Comparison of ENCODE assay signal across 25 cellular contexts in the genomic region with DNA sequence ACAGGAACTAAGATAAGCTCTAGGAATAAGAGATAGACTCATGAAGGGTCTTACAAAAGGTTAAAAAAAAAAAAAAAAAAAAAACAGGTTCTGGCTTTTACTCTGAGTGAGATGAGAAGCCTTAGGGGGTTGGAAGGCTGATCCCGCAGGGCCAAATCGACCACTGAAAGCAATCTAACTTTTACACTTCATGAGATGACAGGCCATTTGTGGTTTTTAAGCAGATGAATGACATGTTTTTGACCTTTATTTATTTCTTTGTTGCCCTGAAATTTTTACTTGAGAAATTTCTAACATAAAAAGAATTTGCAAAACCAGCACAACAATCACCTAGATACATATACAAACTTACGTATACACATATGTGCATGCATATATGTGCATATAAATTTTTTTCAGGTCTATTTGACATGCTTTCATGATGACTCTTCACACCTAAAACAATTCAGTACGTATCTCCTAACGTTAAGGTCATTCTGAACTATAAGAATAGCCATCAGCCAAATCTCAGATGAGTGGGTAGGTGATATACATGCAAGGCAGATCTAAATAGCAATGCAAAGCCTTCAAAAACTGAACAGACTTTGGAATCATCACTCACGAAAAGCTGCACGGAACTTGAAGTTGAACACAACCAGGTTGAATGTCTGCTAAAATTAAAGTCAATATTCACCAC.
DNase-seq lines count a peak whose midpoint lies in the region; ATAC-seq, FAIRE-seq and TF ChIP-seq lines count a peak whose summit lies in the region.
"Had no signal": no experiment of that assay in that cellular context is flagged by ENCODE, and none has a peak within 500 bp of the region (broad histone marks: within the 10 kb centered on the region; RNA-seq: fewer than 3 reads in every experiment).

No MANE protein-coding gene starts in this region.

- peaks cover 24% of the 10 kb centered on the region for H3K4me1 Mint-ChIP-seq in activated CD4-positive, alpha-beta memory T cell treated with anti-CD3 and anti-CD28 coated beads for 36 hours (ENCODE audit: low read depth)
- no peaks in the 10 kb centered on the region for H3K4me1 Mint-ChIP-seq in activated CD4-positive, alpha-beta memory T cell treated with anti-CD3 and anti-CD28 coated beads, Interleukin-2, amount 10 ng/mL, durations not matched to agents 7 days and 5 days
- H3K4me1 Mint-ChIP-seq in glutamatergic neuron (ENCODE audit: low read depth, unreplicated experiment) (peaks cover 24% of the 10 kb centered on the region), immature natural killer cell (peaks cover 23 to 53% of the 10 kb centered on the region in 2 donors)

- intact Hi-C loops in activated CD4-positive, alpha-beta memory T cell treated with anti-CD3 and anti-CD28 coated beads for 36 hours (cut with micrococcal nuclease), result no loop called here

- peak overlapping the region; percentile 34 for H3K27ac Mint-ChIP-seq in activated CD4-positive, alpha-beta memory T cell treated with anti-CD3 and anti-CD28 coated beads for 36 hours
- no peak overlapping the region for H3K27ac Mint-ChIP-seq in activated CD4-positive, alpha-beta memory T cell treated with anti-CD3 and anti-CD28 coated beads, Interleukin-2, amount 10 ng/mL, durations not matched to agents 7 days and 5 days
- H3K27ac Mint-ChIP-seq in glutamatergic neuron (ENCODE audit: unreplicated experiment) (peak overlapping the region; percentile 22), immature natural killer cell (no peak overlapping the region)

- peak; percentile 50 for FAIRE-seq in H54 (lab: Jason Lieb, UNC)
- FAIRE-seq: TTC549 had no signal

- no peak overlapping the region for H3K4me3 Mint-ChIP-seq in activated CD4-positive, alpha-beta memory T cell treated with anti-CD3 and anti-CD28 coated beads for 36 hours
- no peak overlapping the region for H3K4me3 Mint-ChIP-seq in activated CD4-positive, alpha-beta memory T cell treated with anti-CD3 and anti-CD28 coated beads, Interleukin-2, amount 10 ng/mL, durations not matched to agents 7 days and 5 days
- no peak overlapping the region for H3K4me3 Mint-ChIP-seq in glutamatergic neuron (ENCODE audit: unreplicated experiment)
- no peak overlapping the region for H3K4me3 Mint-ChIP-seq in immature natural killer cell
- H3K4me3 Mint-ChIP-seq: IgD-negative memory B cell, nephron had no signal

- H3K27me3 Mint-ChIP-seq in activated CD4-positive, alpha-beta memory T cell treated with anti-CD3 and anti-CD28 coated beads for 36 hours, result no peaks in the 10 kb centered on the region
- no peaks in the 10 kb centered on the region for H3K27me3 Mint-ChIP-seq in activated CD4-positive, alpha-beta memory T cell treated with anti-CD3 and anti-CD28 coated beads, Interleukin-2, amount 10 ng/mL, durations not matched to agents 7 days and 5 days
- H3K27me3 Mint-ChIP-seq in glutamatergic neuron (ENCODE audit: unreplicated experiment) (peaks cover 6% of the 10 kb centered on the region), immature natural killer cell (ENCODE audit: low read depth in 3 of 3) (peaks cover 0 to 3% (median 0%) of the 10 kb centered on the region in 3 donors)
- H3K27me3 Mint-ChIP-seq: IgD-negative memory B cell had no signal

- no peak for TF ChIP-seq POLR2A in H54 (IDR thresholded peaks at IDR 0.05; ENCODE audit: low read depth, low read length)

- H3K9me3 Mint-ChIP-seq in activated CD4-positive, alpha-beta memory T cell treated with anti-CD3 and anti-CD28 coated beads for 36 hours, result peaks cover 10% of the 10 kb centered on the region
- H3K9me3 Mint-ChIP-seq in activated CD4-positive, alpha-beta memory T cell treated with anti-CD3 and anti-CD28 coated beads, Interleukin-2, amount 10 ng/mL, durations not matched to agents 7 days and 5 days, result peaks cover 3% of the 10 kb centered on the region
- H3K9me3 Mint-ChIP-seq in glutamatergic neuron (ENCODE audit: unreplicated experiment), result no peaks in the 10 kb centered on the region
- H3K9me3 Mint-ChIP-seq in immature natural killer cell, result no peaks in the 10 kb centered on the region

- no peak for ATAC-seq in HG03139 (IDR thresholded peaks at IDR 0.05; ENCODE audit: unreplicated experiment)
- ATAC-seq: A549, left colon, PC-3, psoas muscle had no signal

- CTCF ChIA-PET in activated CD4-positive, alpha-beta memory T cell treated with anti-CD3 and anti-CD28 coated beads for 36 hours (lab: Charles Lee), result interaction anchor here (0.7 to 1.4 kb wide), 2 partner anchors 36 to 229 kb away, joined by 3 read pairs; no protein-coding TSS in a partner anchor
- CTCF ChIA-PET in activated CD4-positive, alpha-beta memory T cell treated with anti-CD3 and anti-CD28 coated beads, Interleukin-2, amount 10 ng/mL, durations not matched to agents 7 days and 5 days (lab: Charles Lee), result interaction anchor here (0.6 to 1.0 kb wide), 4 partner anchors 26 to 763 kb away, joined by 3 to 4 read pairs (median 4); no protein-coding TSS in a partner anchor
- CTCF ChIA-PET in GM10248 (lab: Yijun Ruan, JAX), result interaction anchor here (1.2 to 3.3 kb wide), 4 partner anchors 22 to 115 kb away, joined by 3 to 16 read pairs (median 9); a partner anchor contains a TSS

- peak; percentile 28 for DNase-seq in activated CD4-positive, alpha-beta memory T cell treated with anti-CD3 and anti-CD28 coated beads for 36 hours
- no peak for DNase-seq in activated CD4-positive, alpha-beta memory T cell treated with anti-CD3 and anti-CD28 coated beads, Interleukin-2, amount 10 ng/mL, durations not matched to agents 7 days and 5 days
- peak; percentile 27 for DNase-seq in GM10248 (ENCODE audit: extremely low spot score)
- DNase-seq in H54 (ENCODE audit: insufficient read length, low spot score), result no peak
- no peak for DNase-seq in glutamatergic neuron
- no peak for DNase-seq in mucosa of gallbladder (ENCODE audit: low spot score)
- DNase-seq in immature natural killer cell, result no peak
- DNase-seq: central memory CD4-positive, alpha-beta T cell; cortex of kidney; DND-41; effector memory CD4-positive, alpha-beta T cell; GF-D8; hypothalamus; left colon; NCI-H146; NCI-H345; NCI-H69; PC-3; psoas muscle; thyroid gland had no signal

- TF ChIP-seq CTCF in GM10248 (IDR thresholded peaks at IDR 0.05; ENCODE audit: control extremely low read depth, extremely low read depth, low read depth, missing control alignments) (no peak), glutamatergic neuron (IDR thresholded peaks at IDR 0.05; ENCODE audit: partially characterized antibody, unreplicated experiment) (no peak)

- H3K36me3 Mint-ChIP-seq in activated CD4-positive, alpha-beta memory T cell treated with anti-CD3 and anti-CD28 coated beads for 36 hours, result peaks cover 23% of the 10 kb centered on the region
- peaks cover 41% of the 10 kb centered on the region for H3K36me3 Mint-ChIP-seq in activated CD4-positive, alpha-beta memory T cell treated with anti-CD3 and anti-CD28 coated beads, Interleukin-2, amount 10 ng/mL, durations not matched to agents 7 days and 5 days (ENCODE audit: low read depth)
- H3K36me3 Mint-ChIP-seq in glutamatergic neuron (ENCODE audit: unreplicated experiment), result peaks cover 5% of the 10 kb centered on the region
- peaks cover 7 to 35% (median 22%) of the 10 kb centered on the region in 3 donors for H3K36me3 Mint-ChIP-seq in immature natural killer cell

- POLR2A ChIA-PET in activated CD4-positive, alpha-beta memory T cell treated with anti-CD3 and anti-CD28 coated beads for 36 hours (lab: Charles Lee), result no interaction called here
- POLR2A ChIA-PET in activated CD4-positive, alpha-beta memory T cell treated with anti-CD3 and anti-CD28 coated beads, Interleukin-2, amount 10 ng/mL, durations not matched to agents 7 days and 5 days (lab: Charles Lee), result no interaction called here
- POLR2A ChIA-PET in GM10248 (lab: Yijun Ruan, JAX), result interaction anchor here (1.2 kb wide), 1 partner anchor 42 kb away, joined by 5 read pairs; no protein-coding TSS in a partner anchor

Comparison
In these comparisons a context has a peak if more than half of its experiments do, and no peak if none do; other contexts are left out.
1. DNase-seq: peak in activated CD4-positive, alpha-beta memory T cell treated with anti-CD3 and anti-CD28 coated beads for 36 hours (single experiment) and GM10248 (single experiment); none in activated CD4-positive, alpha-beta memory T cell treated with anti-CD3 and anti-CD28 coated beads, Interleukin-2, amount 10 ng/mL, durations not matched to agents 7 days and 5 days (single experiment), H54 (single experiment), glutamatergic neuron (single experiment), mucosa of gallbladder (single experiment) and immature natural killer cell (0 of 3).
2. H3K27ac Mint-ChIP-seq: peak in activated CD4-positive, alpha-beta memory T cell treated with anti-CD3 and anti-CD28 coated beads for 36 hours (single experiment) and glutamatergic neuron (single experiment); none in activated CD4-positive, alpha-beta memory T cell treated with anti-CD3 and anti-CD28 coated beads, Interleukin-2, amount 10 ng/mL, durations not matched to agents 7 days and 5 days (single experiment) and immature natural killer cell (0 of 6).